7 cellular contexts compared by ENCODE assay signal in genomic region chr1:83440586-83440985, GRCh38.
DNase-seq lines count a peak whose midpoint lies in the region; FAIRE-seq and TF ChIP-seq lines count a peak whose summit lies in the region.
"Not testable (repeated sequence)": the region's sequence is repeated elsewhere in the genome, so short reads cannot be mapped to it uniquely, and the experiment has no call there.

No MANE protein-coding gene starts in this region.

- POLR2A ChIA-PET in endothelial cell of umbilical vein (lab: Charles Lee) = not testable (repeated sequence)

- not testable (repeated sequence) for H3K9me3 ChIP-seq in adipocyte (ENCODE audit: control insufficient read depth, low read length); endothelial cell of umbilical vein (replicated peaks; ENCODE audit: control insufficient read depth, insufficient read depth, low read length); kidney (ENCODE audit: control insufficient read depth in 1 of 2, low read length in 2 of 2)

- not testable (repeated sequence) for BruUV-seq in endothelial cell of umbilical vein (replicated peaks; lab: Mats Ljungman, UMichigan)

- not testable (repeated sequence) for H3K9me1 ChIP-seq in endothelial cell of umbilical vein (replicated peaks; ENCODE audit: control insufficient read depth, extremely low read depth, insufficient read depth, low read length)

- DNase-seq in EH (ENCODE audit: low read depth) (peak; percentile 81), HT-29 (ENCODE audit: low spot score) (peak; percentile 23), adipocyte (ENCODE audit: low read depth) (peak; percentile 48), fibroblast of the aortic adventitia (ENCODE audit: low read depth) (peak; percentile 2), skeletal muscle cell (ENCODE audit: low read depth) (peak; percentile 39)
- DNase-seq in endothelial cell of umbilical vein (ENCODE audit: low read depth, low spot score); kidney: not testable (repeated sequence)

- not testable (repeated sequence) for H2AFZ ChIP-seq in endothelial cell of umbilical vein (ENCODE audit: low read depth, low read length)

- H3K27ac ChIP-seq in endothelial cell of umbilical vein (ENCODE audit: insufficient read depth, low read depth, low read length); kidney (ENCODE audit: low read depth in 2 of 2, low read length in 2 of 2): not testable (repeated sequence)

- not testable (repeated sequence) for H3K4me3 ChIP-seq in adipocyte (ENCODE audit: low read length); endothelial cell of umbilical vein (replicated peaks in 1 of 3; ENCODE audit: insufficient read depth in 1 of 3, low read depth in 1 of 3, low read length in 3 of 3); fibroblast of the aortic adventitia (ENCODE audit: low read depth, low read length); kidney (ENCODE audit: low read length in 2 of 2); skeletal muscle cell (ENCODE audit: low read depth, low read length)

- H3K27me3 ChIP-seq in adipocyte (replicated peaks; ENCODE audit: control insufficient read depth, insufficient read depth, low read length); endothelial cell of umbilical vein (ENCODE audit: control insufficient read depth in 2 of 2, insufficient read depth in 2 of 2, low read length in 2 of 2): not testable (repeated sequence)

- dilution Hi-C loops in endothelial cell of umbilical vein (cut with MboI; ENCODE audit: extremely low pct_ligation_motif_present, low sequenced_read_pairs) = not testable (repeated sequence)

- CTCF ChIA-PET in endothelial cell of umbilical vein (lab: Charles Lee) = not testable (repeated sequence)

- not testable (repeated sequence) for H3K4me1 ChIP-seq in adipocyte (ENCODE audit: control insufficient read depth, insufficient read depth, low read length); endothelial cell of umbilical vein (ENCODE audit: control insufficient read depth, extremely low read depth, insufficient read depth, low read length); kidney (ENCODE audit: control insufficient read depth in 1 of 2, insufficient read depth in 1 of 2, low read depth in 1 of 2, low read length in 2 of 2)

- FAIRE-seq in endothelial cell of umbilical vein (lab: Jason Lieb, UNC) (peak; percentile 35), kidney (lab: Jason Lieb, UNC) (peak; percentile 46)

- not testable (repeated sequence) for TF ChIP-seq CTCF in endothelial cell of umbilical vein (IDR thresholded peaks at IDR 0.05; ENCODE audit: extremely low read depth in 1 of 2, insufficient read depth in 1 of 2, low read depth in 1 of 2, low read length in 2 of 2); fibroblast of the aortic adventitia (IDR thresholded peaks at IDR 0.05; ENCODE audit: insufficient read depth, low read length); kidney (IDR thresholded peaks at IDR 0.05; ENCODE audit: borderline replicate concordance, extremely low read depth, insufficient read depth)

- TF ChIP-seq POLR2A in endothelial cell of umbilical vein (IDR thresholded peaks at IDR 0.05; ENCODE audit: low read depth, low read length) = not testable (repeated sequence)

- H4K20me1 ChIP-seq in endothelial cell of umbilical vein (replicated peaks; ENCODE audit: control insufficient read depth, extremely low read depth, insufficient read depth, low read length) = not testable (repeated sequence)

- intact Hi-C loops in endothelial cell of umbilical vein (cut with micrococcal nuclease); kidney (cut with DNase I): not testable (repeated sequence)

- not testable (repeated sequence) for H3K79me2 ChIP-seq in endothelial cell of umbilical vein (ENCODE audit: control insufficient read depth, insufficient read depth, low read length)

- not testable (repeated sequence) for H3K9ac ChIP-seq in adipocyte (ENCODE audit: low read length); endothelial cell of umbilical vein (replicated peaks; ENCODE audit: extremely low read depth, insufficient read depth, low read length); kidney (ENCODE audit: low read length in 2 of 2)

- H3K4me2 ChIP-seq in endothelial cell of umbilical vein (ENCODE audit: insufficient read depth, low read length) = not testable (repeated sequence)

- H3K36me3 ChIP-seq in adipocyte (ENCODE audit: control insufficient read depth, insufficient read depth, low read length, severe bottlenecking); endothelial cell of umbilical vein (ENCODE audit: control insufficient read depth in 2 of 2, extremely low read depth in 1 of 2, insufficient read depth in 2 of 2, low read length in 2 of 2); kidney (ENCODE audit: control insufficient read depth in 1 of 2, insufficient read depth in 2 of 2, low read length in 2 of 2): not testable (repeated sequence)
